9 cellular contexts compared by ENCODE assay signal in genomic region chr2:7031424-7032245, GRCh38.
DNase-seq lines count a peak whose midpoint lies in the region; ATAC-seq, FAIRE-seq and TF ChIP-seq lines count a peak whose summit lies in the region.
"Had no signal": no experiment of that assay in that cellular context is flagged by ENCODE, and none has a peak within 500 bp of the region (broad histone marks: within the 10 kb centered on the region; RNA-seq: fewer than 3 reads in every experiment).

No MANE protein-coding gene starts in this region.

- H3K27me3 ChIP-seq in foreskin keratinocyte (no peaks in the 10 kb centered on the region), upper lobe of left lung (no peaks in the 10 kb centered on the region)

- H3K9me3 Mint-ChIP-seq in activated CD4-positive, alpha-beta T cell treated with anti-CD3 and anti-CD28 coated beads, Interleukin-2, amount 10 ng/mL, durations not matched to agents 7 days and 5 days = no peaks in the 10 kb centered on the region
- no peaks in the 10 kb centered on the region for H3K9me3 Mint-ChIP-seq in chondrocyte (ENCODE audit: low read depth)

- no peaks in the 10 kb centered on the region for H3K9me3 ChIP-seq in upper lobe of left lung

- peak in 1 of 4 donors; percentile 12 for TF ChIP-seq POLR2A in upper lobe of left lung (IDR thresholded peaks at IDR 0.05)
- TF ChIP-seq POLR2A in GM12892 (IDR thresholded peaks at IDR 0.05; ENCODE audit: low read depth, low read length) = no peak

- peak; percentile 48 for TF ChIP-seq CTCF in foreskin keratinocyte (conservative IDR thresholded peaks at IDR 0.05)
- TF ChIP-seq CTCF in upper lobe of left lung (IDR thresholded peaks at IDR 0.05) = peak in 3 of 6 experiments; percentile 36 to 45 (median 39)
- TF ChIP-seq CTCF in chondrocyte (IDR thresholded peaks at IDR 0.05) = no peak

- FAIRE-seq in GM12892 (lab: Jason Lieb, UNC) = no peak
- FAIRE-seq: GM18507 had no signal

- POLR2A ChIA-PET in activated CD4-positive, alpha-beta T cell treated with anti-CD3 and anti-CD28 coated beads, Interleukin-2, amount 10 ng/mL, durations not matched to agents 7 days and 5 days (lab: Charles Lee) = no interaction called here

- no peak overlapping the region for H3K4me3 Mint-ChIP-seq in activated CD4-positive, alpha-beta T cell treated with anti-CD3 and anti-CD28 coated beads, Interleukin-2, amount 10 ng/mL, durations not matched to agents 7 days and 5 days
- no peak overlapping the region for H3K4me3 Mint-ChIP-seq in chondrocyte (ENCODE audit: unreplicated experiment)

- peak in 3 of 4 donors; percentile 40 to 97 (median 44) for TF ChIP-seq EP300 in upper lobe of left lung (IDR thresholded peaks at IDR 0.05)

- peak overlapping the region; percentile 37 for H3K27ac Mint-ChIP-seq in activated CD4-positive, alpha-beta T cell treated with anti-CD3 and anti-CD28 coated beads, Interleukin-2, amount 10 ng/mL, durations not matched to agents 7 days and 5 days
- H3K27ac Mint-ChIP-seq in chondrocyte (ENCODE audit: unreplicated experiment) = no peak overlapping the region

- H3K4me3 ChIP-seq in upper lobe of left lung = no peak overlapping the region

- ATAC-seq in foreskin keratinocyte = peak; percentile 97
- peak; percentile 80 to 94 for ATAC-seq in upper lobe of left lung (ENCODE audit: low FRiP score in 2 of 2)
- ATAC-seq in GM21825 (IDR thresholded peaks at IDR 0.05; ENCODE audit: unreplicated experiment) = no peak

- WGBS in upper lobe of left lung, 2 donors = 61 to 64% methylated on average over 20 to 25 of the region's 25 CpGs

- peaks cover 0 to 17% (median 5%) of the 10 kb centered on the region in 4 donors for H3K36me3 ChIP-seq in upper lobe of left lung

- peaks cover 63% of the 10 kb centered on the region for H3K36me3 Mint-ChIP-seq in activated CD4-positive, alpha-beta T cell treated with anti-CD3 and anti-CD28 coated beads, Interleukin-2, amount 10 ng/mL, durations not matched to agents 7 days and 5 days (ENCODE audit: low read depth)
- H3K36me3 Mint-ChIP-seq in chondrocyte (ENCODE audit: low read depth) = peaks cover 2% of the 10 kb centered on the region

- H3K27ac ChIP-seq in foreskin keratinocyte (no peak overlapping the region), upper lobe of left lung (peak overlapping the region in 3 of 4 donors; percentile 26 to 59 (median 59))

- CTCF ChIA-PET in activated CD4-positive, alpha-beta T cell treated with anti-CD3 and anti-CD28 coated beads, Interleukin-2, amount 10 ng/mL, durations not matched to agents 7 days and 5 days (lab: Charles Lee) = no interaction called here

- H3K4me1 ChIP-seq in foreskin keratinocyte = no peaks in the 10 kb centered on the region
- H3K4me1 ChIP-seq in upper lobe of left lung = peaks cover 23 to 45% (median 29%) of the 10 kb centered on the region in 4 donors

- H3K27me3 Mint-ChIP-seq in activated CD4-positive, alpha-beta T cell treated with anti-CD3 and anti-CD28 coated beads, Interleukin-2, amount 10 ng/mL, durations not matched to agents 7 days and 5 days = no peaks in the 10 kb centered on the region
- no peaks in the 10 kb centered on the region for H3K27me3 Mint-ChIP-seq in chondrocyte (ENCODE audit: low read depth)

- H3K4me1 Mint-ChIP-seq in activated CD4-positive, alpha-beta T cell treated with anti-CD3 and anti-CD28 coated beads, Interleukin-2, amount 10 ng/mL, durations not matched to agents 7 days and 5 days = peaks cover 32% of the 10 kb centered on the region
- H3K4me1 Mint-ChIP-seq in chondrocyte (ENCODE audit: low read depth) = no peaks in the 10 kb centered on the region

- peak; percentile 99 for DNase-seq in DMS53 (lab: John Stamatoyannopoulos, UW)
- peak; percentile 95 to 99 for DNase-seq in NCI-H187 (lab: John Stamatoyannopoulos, UW)
- DNase-seq in activated CD4-positive, alpha-beta T cell treated with anti-CD3 and anti-CD28 coated beads, Interleukin-2, amount 10 ng/mL, durations not matched to agents 7 days and 5 days = peak; percentile 17
- peak; percentile 92 to 97 for DNase-seq in foreskin keratinocyte
- DNase-seq in upper lobe of left lung = peak in 1 of 2 donors; percentile 96
- DNase-seq in chondrocyte (ENCODE audit: low spot score) = no peak
- no peak for DNase-seq in GM12892 (ENCODE audit: insufficient read length)

Comparison
In these comparisons a context has a peak if more than half of its experiments do, and no peak if none do; other contexts are left out.
1. DNase-seq: peak in DMS53 (single experiment), NCI-H187 (2 of 2), activated CD4-positive, alpha-beta T cell treated with anti-CD3 and anti-CD28 coated beads, Interleukin-2, amount 10 ng/mL, durations not matched to agents 7 days and 5 days (single experiment) and foreskin keratinocyte (2 of 2); none in chondrocyte (single experiment) and GM12892 (single experiment).